ENCODE assay signal across 9 cellular contexts in the genomic region with DNA sequence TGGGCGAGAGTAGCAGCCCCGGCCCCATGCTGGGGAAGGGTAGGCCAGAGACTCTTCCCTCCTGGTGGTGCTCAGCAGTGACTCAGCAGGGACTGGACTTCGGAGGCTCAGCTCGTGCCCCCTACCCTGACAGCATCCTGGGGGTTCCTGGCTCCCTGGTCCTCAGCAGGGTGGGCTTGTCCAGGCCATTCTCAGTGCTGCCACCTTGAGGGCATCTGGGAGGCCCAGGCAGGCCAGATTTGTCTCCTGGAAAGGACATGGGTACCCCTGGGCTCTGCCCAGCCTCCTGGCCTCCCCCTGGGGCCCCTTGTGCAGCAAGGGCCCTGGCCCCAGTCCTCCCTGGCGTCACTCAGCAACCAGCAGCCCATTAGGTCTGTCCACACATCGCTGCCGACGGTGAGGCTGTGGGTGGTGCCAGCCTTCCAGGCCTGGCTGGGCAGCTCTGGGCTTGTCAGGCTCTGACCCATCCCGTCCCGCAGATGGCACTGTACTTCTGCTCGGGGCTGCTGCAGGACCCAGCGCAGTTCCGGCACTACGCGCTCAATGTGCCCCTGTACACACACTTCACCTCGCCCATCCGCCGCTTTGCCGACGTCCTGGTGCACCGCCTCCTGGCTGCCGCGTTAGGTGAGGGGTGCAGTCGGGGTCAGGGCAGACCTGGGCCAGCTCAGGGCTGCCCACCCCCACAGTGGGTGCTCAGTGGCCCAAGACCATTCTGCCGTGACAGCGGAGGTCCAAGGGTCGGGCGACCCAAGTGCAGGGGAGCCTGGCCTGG. TPM values are rescaled to one million over a fixed set of nuclear protein-coding genes. Genes with fewer than 3 reads are reported as not detected.
DNase-seq lines count a peak whose midpoint lies in the region; ATAC-seq, FAIRE-seq and TF ChIP-seq lines count a peak whose summit lies in the region.
"Had no signal": no experiment of that assay in that cellular context is flagged by ENCODE, and none has a peak within 500 bp of the region (broad histone marks: within the 10 kb centered on the region; RNA-seq: fewer than 3 reads in every experiment).

No MANE protein-coding gene starts in this region.

- H3K9me3 ChIP-seq in keratinocyte (ENCODE audit: control insufficient read depth, low read depth, low read length), result no peaks in the 10 kb centered on the region
- H3K9me3 ChIP-seq in effector memory CD4-positive, alpha-beta T cell (ENCODE audit: control insufficient read depth, low read length), result no peaks in the 10 kb centered on the region

- H3K4me3 Mint-ChIP-seq in stimulated activated memory B cell treated with anti-CD40 and anti-IgM and Interleukin-4, amounts not matched to agents 10 μg/mL and 1 μg/mL and 100 μg/mL, for 72 hours, result no peak overlapping the region

- no peak for ATAC-seq in stimulated activated memory B cell treated with anti-CD40 and anti-IgM and Interleukin-4, amounts not matched to agents 10 μg/mL and 1 μg/mL and 100 μg/mL, for 72 hours

- H3K27me3 ChIP-seq in keratinocyte (ENCODE audit: control insufficient read depth, extremely low read depth, insufficient read depth, low read length), result no peaks in the 10 kb centered on the region
- no peaks in the 10 kb centered on the region for H3K27me3 ChIP-seq in effector memory CD4-positive, alpha-beta T cell (replicated peaks; ENCODE audit: control insufficient read depth, insufficient read depth, low read length, poor library complexity, severe bottlenecking)

- H3K4me2 ChIP-seq in keratinocyte (ENCODE audit: control insufficient read depth, extremely low read depth, insufficient read depth, low read depth, low read length), result no peak overlapping the region

- peaks cover under 1% of the 10 kb centered on the region for H3K4me1 Mint-ChIP-seq in stimulated activated memory B cell treated with anti-CD40 and anti-IgM and Interleukin-4, amounts not matched to agents 10 μg/mL and 1 μg/mL and 100 μg/mL, for 72 hours

- H3K27ac Mint-ChIP-seq in stimulated activated memory B cell treated with anti-CD40 and anti-IgM and Interleukin-4, amounts not matched to agents 10 μg/mL and 1 μg/mL and 100 μg/mL, for 72 hours, result no peak overlapping the region

- no peak overlapping the region for H2AFZ ChIP-seq in keratinocyte (ENCODE audit: control insufficient read depth, low read length)

- H3K9ac ChIP-seq in keratinocyte (ENCODE audit: control insufficient read depth, extremely low read depth, insufficient read depth, low read length), result no peak overlapping the region

- H3K9me1 ChIP-seq in keratinocyte (ENCODE audit: control insufficient read depth, extremely low read depth, insufficient read depth, low read length), result no peaks in the 10 kb centered on the region

- in situ Hi-C loops in ACHN (cut with HindIII; ENCODE audit: low pct_ligation_motif_present, low pct_unique_long_range_greater_than_20kb, low sequenced_read_pairs), result no loop called here

- no peak overlapping the region for H3K27ac ChIP-seq in keratinocyte (ENCODE audit: control insufficient read depth, insufficient read depth, low read length)
- H3K27ac ChIP-seq in effector memory CD4-positive, alpha-beta T cell (ENCODE audit: insufficient read depth, low read length, poor library complexity, severe bottlenecking), result no peak overlapping the region

- H4K20me1 ChIP-seq in keratinocyte (ENCODE audit: control insufficient read depth, extremely low read depth, insufficient read depth, low read length), result no peaks in the 10 kb centered on the region

- no peak for FAIRE-seq in keratinocyte (lab: Jason Lieb, UNC)

- H3K79me2 ChIP-seq in keratinocyte (ENCODE audit: control insufficient read depth, insufficient read depth, low read length), result no peaks in the 10 kb centered on the region

- no peaks in the 10 kb centered on the region for H3K27me3 Mint-ChIP-seq in stimulated activated memory B cell treated with anti-CD40 and anti-IgM and Interleukin-4, amounts not matched to agents 10 μg/mL and 1 μg/mL and 100 μg/mL, for 72 hours

- dilution Hi-C loops in keratinocyte (cut with MboI; ENCODE audit: extremely low pct_ligation_motif_present, low sequenced_read_pairs), result no loop called here

- peaks cover 0 to 1% of the 10 kb centered on the region in 2 experiments for H3K36me3 ChIP-seq in keratinocyte (ENCODE audit: control insufficient read depth in 2 of 2, extremely low read depth in 1 of 2, insufficient read depth in 2 of 2, low read length in 2 of 2)
- H3K36me3 ChIP-seq in effector memory CD4-positive, alpha-beta T cell (ENCODE audit: control insufficient read depth, insufficient read depth, low read length), result peaks cover 3% of the 10 kb centered on the region

- no peaks in the 10 kb centered on the region for H3K9me3 Mint-ChIP-seq in stimulated activated memory B cell treated with anti-CD40 and anti-IgM and Interleukin-4, amounts not matched to agents 10 μg/mL and 1 μg/mL and 100 μg/mL, for 72 hours

- peaks cover 19% of the 10 kb centered on the region for H3K36me3 Mint-ChIP-seq in stimulated activated memory B cell treated with anti-CD40 and anti-IgM and Interleukin-4, amounts not matched to agents 10 μg/mL and 1 μg/mL and 100 μg/mL, for 72 hours

- H3K4me3 ChIP-seq in GM12865 (ENCODE audit: low read depth, low read length) (no peak overlapping the region), WI38 (ENCODE audit: low read depth, low read length) (no peak overlapping the region), keratinocyte (ENCODE audit: control insufficient read depth in 2 of 3, extremely low read depth in 1 of 3, insufficient read depth in 2 of 3, low read depth in 1 of 3, low read length in 3 of 3) (no peak overlapping the region)
- H3K4me3 ChIP-seq in effector memory CD4-positive, alpha-beta T cell (ENCODE audit: insufficient read depth, low read depth, low read length, poor library complexity, severe bottlenecking), result no peak overlapping the region

- DNase-seq in ACHN (peak; percentile 34), GM12865 (ENCODE audit: low read depth) (no peak), keratinocyte (ENCODE audit: low read depth, low spot score) (no peak), germinal center (ENCODE audit: low spot score) (no peak), SW480 (ENCODE audit: low spot score) (no peak)
- DNase-seq in effector memory CD4-positive, alpha-beta T cell, result no peak
- DNase-seq: NCI-H446 treated with DMSO at 0.1 percent for 48 hours had no signal

- peaks cover 3% of the 10 kb centered on the region for H3K4me1 ChIP-seq in keratinocyte (ENCODE audit: control insufficient read depth, extremely low read depth, insufficient read depth, low read length)
- H3K4me1 ChIP-seq in effector memory CD4-positive, alpha-beta T cell (ENCODE audit: control insufficient read depth, insufficient read depth, low read length, poor library complexity, severe bottlenecking), result no peaks in the 10 kb centered on the region

- TF ChIP-seq CTCF in GM12865 (IDR thresholded peaks at IDR 0.05; ENCODE audit: insufficient read depth, low read depth, low read length, missing control alignments), result peak; percentile 37
- peak; percentile 67 for TF ChIP-seq CTCF in WI38 (IDR thresholded peaks at IDR 0.05; ENCODE audit: low read depth, low read length)
- peak; percentile 42 to 70 (median 68) for TF ChIP-seq CTCF in keratinocyte (optimal IDR thresholded peaks at IDR 0.05 in 1 of 3, IDR thresholded peaks at IDR 0.05 in 1 of 3, conservative IDR thresholded peaks at IDR 0.05 in 1 of 3; ENCODE audit: extremely low read depth in 1 of 3, insufficient read depth in 2 of 3, low read length in 3 of 3)

RNA-seq across cellular contexts. Expression of a gene that starts 45.0 kb away (rescaled TPM):
- not detected in 3 replicates for polyA plus RNA-seq in keratinocyte
- polyA plus RNA-seq in keratinocyte (2011; ENCODE audit: low read depth), result not detected
- not detected in 2 replicates for polyA plus RNA-seq in keratinocyte (2011; cell fraction: cytosol; rRNA removed)
- not detected in 2 replicates for polyA plus RNA-seq in keratinocyte (2011; cell fraction: nucleus; rRNA removed)
- polyA plus RNA-seq in keratinocyte (2012; ENCODE audit: low replicate concordance), result not detected in 2 replicates
- not detected in 3 replicates for polyA minus RNA-seq in keratinocyte
- polyA minus RNA-seq in keratinocyte (2011; cell fraction: cytosol; rRNA and poly(A)+ RNA removed), result not detected
- not detected in 2 replicates for polyA minus RNA-seq in keratinocyte (2011; cell fraction: nucleus; rRNA and poly(A)+ RNA removed)
